In the genomic region with DNA sequence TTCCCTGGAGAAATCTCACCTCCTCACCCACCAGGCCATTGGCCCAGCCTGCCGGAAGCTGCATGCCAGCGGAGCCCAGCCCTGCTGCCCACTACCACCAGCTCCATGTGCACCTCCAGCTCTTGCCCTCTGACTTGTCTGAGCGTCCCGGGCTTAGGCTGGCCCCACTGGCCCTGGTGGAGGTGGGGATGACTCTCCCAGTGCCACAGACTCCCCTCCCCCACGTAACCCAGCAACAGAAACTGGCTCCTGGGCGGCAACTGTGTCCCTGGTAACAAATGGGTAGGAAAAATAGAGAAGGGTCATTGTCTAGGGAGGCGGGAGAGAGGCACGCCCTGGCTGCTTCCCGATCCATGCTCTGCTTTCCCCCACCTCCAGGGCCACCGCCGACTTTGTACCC, we compare ENCODE assay signal across 14 cellular contexts. TPM values are rescaled to one million over a fixed set of nuclear protein-coding genes. Genes with fewer than 3 reads are reported as not detected.
DNase-seq lines count a peak whose midpoint lies in the region; ATAC-seq and TF ChIP-seq lines count a peak whose summit lies in the region.
"Had no signal": no experiment of that assay in that cellular context is flagged by ENCODE, and none has a peak within 500 bp of the region (broad histone marks: within the 10 kb centered on the region; RNA-seq: fewer than 3 reads in every experiment).

No MANE protein-coding gene starts in this region.

- no peak for TF ChIP-seq POLR2A in gastrocnemius medialis (IDR thresholded peaks at IDR 0.05)

- peak overlapping the region; percentile 21; the same call in 1 of the 2 replicates for H3K9ac ChIP-seq in iPS-20b (ENCODE audit: low read depth, low read length)

- POLR2A ChIA-PET in HEK293 (lab: Yijun Ruan, JAX): interaction anchor here (0.6 kb wide), 1 partner anchor 42 kb away, joined by 4 read pairs; no protein-coding TSS in a partner anchor

- H3K27ac ChIP-seq in HEK293 (ENCODE audit: extremely low read depth, low read depth, low read length): no peak overlapping the region
- H3K27ac ChIP-seq in iPS-20b (ENCODE audit: low read length): no peak overlapping the region
- H3K27ac ChIP-seq in gastrocnemius medialis: peak overlapping the region; percentile 96 to 99 (median 98)

- in situ Hi-C loops in gastrocnemius medialis (cut with MboI; ENCODE audit: low sequenced_read_pairs in 4 of 4): no loop called here

- no peaks in the 10 kb centered on the region for H3K9me3 ChIP-seq in HEK293 (ENCODE audit: control insufficient read depth, insufficient read depth, low read depth, low read length)
- H3K9me3 ChIP-seq in iPS-20b (ENCODE audit: insufficient read depth, low read depth, low read length): no peaks in the 10 kb centered on the region
- no peaks in the 10 kb centered on the region for H3K9me3 ChIP-seq in gastrocnemius medialis
- H3K9me3 ChIP-seq: BE2C had no signal

- H3K27me3 ChIP-seq in iPS-20b (ENCODE audit: insufficient read depth, low read length) (no peaks in the 10 kb centered on the region), gastrocnemius medialis (no peaks in the 10 kb centered on the region)
- H3K27me3 ChIP-seq: BE2C had no signal

- DNase-seq in SW480 (ENCODE audit: low spot score) (peak; percentile 71), gastrocnemius medialis (no peak), globus pallidus (ENCODE audit: low spot score) (no peak), COLO829 (ENCODE audit: low spot score) (no peak), HCEC 1CT (no peak)
- DNase-seq: BE2C, cerebellar nuclear complex had no signal

- TF ChIP-seq CTCF in HEK293 (tag by site-specific recombination; IDR thresholded peaks at IDR 0.05) (no peak), gastrocnemius medialis (IDR thresholded peaks at IDR 0.05 in 4 of 5, conservative IDR thresholded peaks at IDR 0.05 in 1 of 5) (no peak)

- H3K36me3 ChIP-seq in HEK293 (ENCODE audit: control insufficient read depth in 2 of 2, insufficient read depth in 1 of 2, low read length in 2 of 2): peaks cover 5 to 34% of the 10 kb centered on the region in 2 experiments
- peaks cover 44% of the 10 kb centered on the region for H3K36me3 ChIP-seq in iPS-20b (ENCODE audit: insufficient read depth, low read depth, low read length)
- peaks cover 0 to 32% of the 10 kb centered on the region in 2 donors for H3K36me3 ChIP-seq in gastrocnemius medialis

- ATAC-seq in gastrocnemius medialis: no peak
- ATAC-seq in GM18519 (IDR thresholded peaks at IDR 0.05; ENCODE audit: low FRiP score, unreplicated experiment): no peak
- ATAC-seq: activated naive CD4-positive, alpha-beta T cell treated with anti-CD3 and anti-CD28 coated beads, Interleukin-2, amount 50 U/mL, for 72 hours; WTC11 had no signal

- intact Hi-C loops in gastrocnemius medialis (cut with DNase I; ENCODE audit: low total_unique reads): no loop called here

- H3K4me3 ChIP-seq in HEK293 (ENCODE audit: low read depth, low read length) (no peak overlapping the region), iPS-20b (ENCODE audit: low read length) (no peak overlapping the region), gastrocnemius medialis (no peak overlapping the region)

- CTCF ChIA-PET in HEK293 (lab: Yijun Ruan, JAX): interaction anchor here (0.8 to 3.9 kb wide), 3 partner anchors 11 to 68 kb away, joined by 3 to 49 read pairs (median 3); no protein-coding TSS in a partner anchor

- H3K4me1 ChIP-seq in HEK293 (ENCODE audit: control insufficient read depth, insufficient read depth, low read length) (no peaks in the 10 kb centered on the region; the same call in 1 of the 2 replicates), iPS-20b (ENCODE audit: insufficient read depth, low read length) (peaks cover 19% of the 10 kb centered on the region), gastrocnemius medialis (peaks cover 30 to 49% of the 10 kb centered on the region in 2 donors)

TF ChIP-seq in HEK293, 187 proteins besides CTCF, POLR2A, EP300 and RAD21:
- TF ChIP-seq SP2 (tag by site-specific recombination; IDR thresholded peaks at IDR 0.05) (0 out of 2 replicates have a peak, but pooled peaks have one; percentile 12), ZNF610 (tag by site-specific recombination; IDR thresholded peaks at IDR 0.05; ENCODE audit: borderline replicate concordance) (no peak), OVOL3 (tag by site-specific recombination; IDR thresholded peaks at IDR 0.05) (no peak), ZNF596 (tag by site-specific recombination; IDR thresholded peaks at IDR 0.05) (no peak), ZBTB20 (tag by site-specific recombination; IDR thresholded peaks at IDR 0.05) (0 out of 2 replicates have a peak, but pooled peaks have one; percentile 35)
- TF ChIP-seq, protein P1, sequence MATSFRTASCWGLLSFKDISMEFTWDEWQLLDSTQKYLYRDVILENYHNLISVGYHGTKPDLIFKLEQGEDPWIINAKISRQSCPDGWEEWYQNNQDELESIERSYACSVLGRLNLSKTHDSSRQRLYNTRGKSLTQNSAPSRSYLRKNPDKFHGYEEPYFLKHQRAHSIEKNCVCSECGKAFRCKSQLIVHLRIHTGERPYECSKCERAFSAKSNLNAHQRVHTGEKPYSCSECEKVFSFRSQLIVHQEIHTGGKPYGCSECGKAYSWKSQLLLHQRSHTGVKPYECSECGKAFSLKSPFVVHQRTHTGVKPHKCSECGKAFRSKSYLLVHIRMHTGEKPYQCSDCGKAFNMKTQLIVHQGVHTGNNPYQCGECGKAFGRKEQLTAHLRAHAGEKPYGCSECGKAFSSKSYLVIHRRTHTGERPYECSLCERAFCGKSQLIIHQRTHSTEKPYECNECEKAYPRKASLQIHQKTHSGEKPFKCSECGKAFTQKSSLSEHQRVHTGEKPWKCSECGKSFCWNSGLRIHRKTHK (tag by site-specific recombination; IDR thresholded peaks at IDR 0.05): no peak

RNA-seq across cellular contexts. Expression of gene SEMA3B, which starts 11.0 kb away (rescaled TPM):
- 1 to 10 TPM; 1.7 to 3.1 (median 2.1) TPM for total RNA-seq in gastrocnemius medialis

RNA-seq across cellular contexts. Expression of gene LSMEM2, which starts 20.9 kb away (rescaled TPM):
- under 1 TPM in 3 of 4 donors, not detected in 1; 0.41 to 0.98 (median 0.49) TPM for total RNA-seq in gastrocnemius medialis
- total RNA-seq: activated naive CD4-positive, alpha-beta T cell treated with anti-CD3 and anti-CD28 coated beads, Interleukin-2, amount 50 U/mL, for 72 hours; Daoy; fibroblast of lung had no signal

RNA-seq across cellular contexts. Expression of gene GNAI2, which starts 22.0 kb away (rescaled TPM):
- 10 to 100 TPM; 26.7 to 67.8 (median 39.8) TPM for total RNA-seq in gastrocnemius medialis

RNA-seq across cellular contexts. Expression of gene IFRD2, which starts 34.2 kb away (rescaled TPM):
- 100 to 1,000 TPM; 111 to 145 (median 127) TPM for total RNA-seq in gastrocnemius medialis

RNA-seq across cellular contexts. Expression of gene HYAL3, which starts 41.2 kb away (rescaled TPM):
- total RNA-seq in gastrocnemius medialis: 1 to 10 TPM in 3 of 4 donors, not detected in 1; 1.1 to 2.3 (median 1.2) TPM

Comparison
In these comparisons a context has a peak if more than half of its experiments do, and no peak if none do; other contexts are left out.
1. H3K27ac ChIP-seq: peak in gastrocnemius medialis (4 of 4); none in HEK293 (single experiment) and iPS-20b (single experiment).